ENCODE assay signal across 8 cellular contexts in genomic region chr6:158649289-158650143, GRCh38. TPM values are rescaled to one million over a fixed set of nuclear protein-coding genes. Genes with fewer than 3 reads are reported as not detected.
DNase-seq lines count a peak whose midpoint lies in the region; ATAC-seq and TF ChIP-seq lines count a peak whose summit lies in the region.

Gene SYTL3, plus strand, starts transcription at chr6:158650054. Its CDS starts 13,215 bp downstream, at chr6:158663269.

- H3K36me3 ChIP-seq in adipocyte (ENCODE audit: control insufficient read depth, insufficient read depth, low read length, severe bottlenecking): no peaks in the 10 kb centered on the region
- no peaks in the 10 kb centered on the region for H3K36me3 ChIP-seq in right lobe of liver

- ATAC-seq in HG03354 (IDR thresholded peaks at IDR 0.05; ENCODE audit: poor library complexity, severe bottlenecking, unreplicated experiment) (peak; percentile 51), right lobe of liver (peak; percentile 38 to 69 (median 58))

- CTCF ChIA-PET in AG04449 (lab: Yijun Ruan, JAX): interaction anchor here (0.6 to 4.5 kb wide), 9 partner anchors 10 to 435 kb away, joined by 3 to 27 read pairs (median 5); no protein-coding TSS in a partner anchor

- POLR2A ChIA-PET in AG04449 (lab: Yijun Ruan, JAX): interaction anchor here (0.6 to 1.4 kb wide), 2 partner anchors 11 to 83 kb away, joined by 3 read pairs; no protein-coding TSS in a partner anchor

- H3K4me1 ChIP-seq in adipocyte (ENCODE audit: control insufficient read depth, insufficient read depth, low read length) (peaks cover 26% of the 10 kb centered on the region), right lobe of liver (no peaks in the 10 kb centered on the region)

- H3K9me3 ChIP-seq in adipocyte (ENCODE audit: control insufficient read depth, low read length): no peaks in the 10 kb centered on the region
- no peaks in the 10 kb centered on the region for H3K9me3 ChIP-seq in right lobe of liver

- WGBS in right lobe of liver (ENCODE audit: insufficient coverage, low coverage, low lambda C conversion rate, missing lambda C conversion rate): 41% methylated on average over 15 of the region's 15 CpGs

- peak within 1 kb of the TSS; percentile 3 to 59 (median 24) for H3K27ac ChIP-seq in right lobe of liver

- H3K27me3 ChIP-seq in adipocyte (replicated peaks; ENCODE audit: control insufficient read depth, insufficient read depth, low read length): no peaks in the 10 kb centered on the region
- H3K27me3 ChIP-seq in right lobe of liver: no peaks in the 10 kb centered on the region

- intact Hi-C loops in T-helper 1 cell treated with Interleukin-12 subunit alpha and Interleukin-12 subunit beta and Interleukin-4 antibody, amounts not matched to agents 30 ng/mL and 1 ng/mL, for 36 hours (cut with micrococcal nuclease): loop anchor here (1.0 to 10.0 kb wide), 10 partner anchors 393 to 1075 kb away; partner anchors contain the start of genes SNX9, SOD2, SYNJ2 and WTAP
- intact Hi-C loops in right lobe of liver (cut with DNase I): no loop called here

- DNase-seq in AG04449 (ENCODE audit: low read depth, low spot score) (peak; percentile 69), adipocyte (ENCODE audit: low read depth) (no peak), right lobe of liver (peak; percentile 52 to 70 (median 54)), HuH-7.5 (ENCODE audit: low spot score) (no peak)
- DNase-seq in stimulated activated CD8-positive, alpha-beta memory T cell treated with anti-CD3 and anti-CD28 coated beads, Interleukin-4, amount 100 ng/mL, for 24 hours (ENCODE audit: low read depth): peak; percentile 60

- no peak for TF ChIP-seq CTCF in AG04449 (IDR thresholded peaks at IDR 0.05; ENCODE audit: insufficient read depth, low read length, missing control alignments)
- no peak for TF ChIP-seq CTCF in right lobe of liver (IDR thresholded peaks at IDR 0.05)

- TF ChIP-seq POLR2A in GM19193 (IDR thresholded peaks at IDR 0.05; ENCODE audit: extremely low read depth, insufficient read depth, insufficient read length) (peak; percentile 66), right lobe of liver (IDR thresholded peaks at IDR 0.05) (peak; percentile 58)

- H3K4me3 ChIP-seq in AG04449 (ENCODE audit: low read depth, low read length) (no peak within 1 kb of the TSS), adipocyte (ENCODE audit: low read length) (peak within 1 kb of the TSS; percentile 32), right lobe of liver (no peak within 1 kb of the TSS)

- H3K9ac ChIP-seq in adipocyte (ENCODE audit: low read length): peak within 1 kb of the TSS; percentile 20

RNA-seq across cellular contexts. Expression of gene SYTL3, which starts in this region (rescaled TPM):
- total RNA-seq in T-helper 1 cell treated with Interleukin-12 subunit alpha and Interleukin-12 subunit beta and Interleukin-4 antibody, amounts not matched to agents 30 ng/mL and 1 ng/mL, for 36 hours: 61.0 and 64.0 TPM in 2 replicates
- 1 to 10 TPM in 4 of 6 experiments, under 1 TPM in 2; 0.66 to 1.7 (median 1.0) TPM for total RNA-seq in right lobe of liver

Comparison
In these comparisons a context has a peak if more than half of its experiments do, and no peak if none do; other contexts are left out.
1. RNA of gene SYTL3 (total RNA-seq): 61.0 to 64.0 TPM in T-helper 1 cell treated with Interleukin-12 subunit alpha and Interleukin-12 subunit beta and Interleukin-4 antibody, amounts not matched to agents 30 ng/mL and 1 ng/mL, for 36 hours; 0.66 to 1.7 TPM in right lobe of liver; every median in the first group is over 10 times any median in the second.
2. DNase-seq: peak in AG04449 (single experiment), right lobe of liver (3 of 3) and stimulated activated CD8-positive, alpha-beta memory T cell treated with anti-CD3 and anti-CD28 coated beads, Interleukin-4, amount 100 ng/mL, for 24 hours (single experiment); none in adipocyte (single experiment) and HuH-7.5 (single experiment).